In genomic region chr4:1728061-1728980, GRCh38 we compare ENCODE assay signal across 10 cellular contexts. TPM values are rescaled to one million over a fixed set of nuclear protein-coding genes. Genes with fewer than 3 reads are reported as not detected.
DNase-seq lines count a peak whose midpoint lies in the region; ATAC-seq and TF ChIP-seq lines count a peak whose summit lies in the region.
"Had no signal": no experiment of that assay in that cellular context is flagged by ENCODE, and none has a peak within 500 bp of the region (broad histone marks: within the 10 kb centered on the region; RNA-seq: fewer than 3 reads in every experiment).

No MANE protein-coding gene starts in this region.

- H3K18ac ChIP-seq in H9 (ENCODE audit: insufficient read length, low read depth, low read length) = no peak overlapping the region

- H4K91ac ChIP-seq in H9 (ENCODE audit: insufficient read length, low read depth, low read length) = no peak overlapping the region

- H2BK5ac ChIP-seq in H9 (ENCODE audit: insufficient read length, low read length) = no peak overlapping the region

- H3K4me2 ChIP-seq in H9 (ENCODE audit: insufficient read depth, insufficient read length, low read length) = no peak overlapping the region

- H3K4ac ChIP-seq in H9 (ENCODE audit: low read depth, low read length) = no peak overlapping the region

- H2BK120ac ChIP-seq in H9 (ENCODE audit: low read depth, low read length, poor library complexity, severe bottlenecking) = no peak overlapping the region

- no peaks in the 10 kb centered on the region for H3K23me2 ChIP-seq in H9 (ENCODE audit: insufficient read length, low read depth, low read length, poor library complexity, severe bottlenecking)

- peaks cover 97% of the 10 kb centered on the region for H3K36me3 ChIP-seq in WERI-Rb-1
- peaks cover 46% of the 10 kb centered on the region for H3K36me3 ChIP-seq in left ventricle myocardium inferior
- H3K36me3 ChIP-seq in spleen = peaks cover 0 to 94% (median 47%) of the 10 kb centered on the region in 6 donors

- no peak for ATAC-seq in GM18498 (IDR thresholded peaks at IDR 0.05; ENCODE audit: unreplicated experiment)
- ATAC-seq: activated CD4-positive, alpha-beta T cell treated with anti-CD3 and anti-CD28 coated beads for 36 hours had no signal

- no peak overlapping the region for H3K9ac ChIP-seq in H9 (ENCODE audit: extremely low read depth, insufficient read length, low read length)

- no peaks in the 10 kb centered on the region; the same call in 1 of the 2 replicates for H3K27me3 Mint-ChIP-seq in H9 (ENCODE audit: low read depth)
- H3K27me3 Mint-ChIP-seq in activated CD4-positive, alpha-beta T cell treated with anti-CD3 and anti-CD28 coated beads, Interleukin-2, amount 10 ng/mL, durations not matched to agents 24 days and 14 days = no peaks in the 10 kb centered on the region
- H3K27me3 Mint-ChIP-seq: activated CD4-positive, alpha-beta T cell treated with anti-CD3 and anti-CD28 coated beads for 36 hours had no signal

- no peak overlapping the region for H3K23ac ChIP-seq in H9 (ENCODE audit: insufficient read length, low read depth, low read length)

- H3K4me1 Mint-ChIP-seq in H9 = peaks cover 7 to 11% of the 10 kb centered on the region in 2 experiments
- peaks cover 37% of the 10 kb centered on the region for H3K4me1 Mint-ChIP-seq in activated CD4-positive, alpha-beta T cell treated with anti-CD3 and anti-CD28 coated beads, Interleukin-2, amount 10 ng/mL, durations not matched to agents 24 days and 14 days

- no peak overlapping the region for H4K5ac ChIP-seq in H9 (ENCODE audit: insufficient read length, low read depth, low read length)

- H3K79me1 ChIP-seq in H9 (ENCODE audit: insufficient read depth, low read depth, low read length, poor library complexity, severe bottlenecking) = peaks cover 3% of the 10 kb centered on the region

- no peak overlapping the region for H2BK12ac ChIP-seq in H9 (ENCODE audit: insufficient read length, low read depth, low read length)

- H3K4me3 ChIP-seq in WERI-Rb-1 (ENCODE audit: low read depth, low read length) (no peak overlapping the region), left ventricle myocardium inferior (peak overlapping the region; percentile 60), spleen (peak overlapping the region in 5 of 8 donors; percentile 11 to 52 (median 18))

- no peak for TF ChIP-seq POLR2A in spleen (IDR thresholded peaks at IDR 0.05)

- H3T11ph ChIP-seq in H9 (ENCODE audit: low read length) = no peak overlapping the region

- H3K27me3 ChIP-seq in H9 (ENCODE audit: insufficient read depth, low read length) (no peaks in the 10 kb centered on the region), WERI-Rb-1 (ENCODE audit: insufficient read depth, low read depth, severe bottlenecking) (no peaks in the 10 kb centered on the region), left ventricle myocardium inferior (ENCODE audit: low read depth) (no peaks in the 10 kb centered on the region), spleen (replicated peaks in 1 of 7) (no peaks in the 10 kb centered on the region)

- H3K4me1 ChIP-seq in H9 (ENCODE audit: insufficient read depth, low read length) = no peaks in the 10 kb centered on the region
- H3K4me1 ChIP-seq in left ventricle myocardium inferior = peaks cover 38% of the 10 kb centered on the region
- H3K4me1 ChIP-seq in spleen = peaks cover 32 to 82% (median 74%) of the 10 kb centered on the region in 6 donors

- H3K9me3 ChIP-seq in H9 (ENCODE audit: control insufficient read depth, low read depth, low read length) (no peaks in the 10 kb centered on the region), WERI-Rb-1 (ENCODE audit: severe bottlenecking) (no peaks in the 10 kb centered on the region), left ventricle myocardium inferior (replicated peaks) (no peaks in the 10 kb centered on the region), spleen (no peaks in the 10 kb centered on the region)

- H3K9me3 Mint-ChIP-seq in H9 = no peaks in the 10 kb centered on the region
- H3K9me3 Mint-ChIP-seq in activated CD4-positive, alpha-beta T cell treated with anti-CD3 and anti-CD28 coated beads, Interleukin-2, amount 10 ng/mL, durations not matched to agents 24 days and 14 days = no peaks in the 10 kb centered on the region

- peaks cover 63 to 92% (median 89%) of the 10 kb centered on the region in 3 experiments for H3K36me3 Mint-ChIP-seq in H9 (ENCODE audit: insufficient read depth in 1 of 3, low read depth in 3 of 3)
- H3K36me3 Mint-ChIP-seq in activated CD4-positive, alpha-beta T cell treated with anti-CD3 and anti-CD28 coated beads, Interleukin-2, amount 10 ng/mL, durations not matched to agents 24 days and 14 days (ENCODE audit: low read depth) = peaks cover 68% of the 10 kb centered on the region

- intact Hi-C loops in left ventricle myocardium inferior (cut with micrococcal nuclease) (loop anchor here (5.0 to 10.0 kb wide), 2 partner anchors 36 to 374 kb away; no protein-coding TSS in a partner anchor), spleen (cut with DNase I; ENCODE audit: low total_unique reads) (loop anchor here (5.0 kb wide), 1 partner anchor 36 kb away; no protein-coding TSS in a partner anchor)
- intact Hi-C loops in activated CD4-positive, alpha-beta T cell treated with anti-CD3 and anti-CD28 coated beads, Interleukin-2, amount 10 ng/mL, durations not matched to agents 24 days and 14 days (cut with micrococcal nuclease) = no loop called here

- no peak overlapping the region for H3K56ac ChIP-seq in H9 (ENCODE audit: insufficient read length, low read depth, low read length)

- TF ChIP-seq CTCF in H9 (conservative IDR thresholded peaks at IDR 0.05) (no peak), WERI-Rb-1 (IDR thresholded peaks at IDR 0.05; ENCODE audit: low read depth, low read length) (peak; percentile 10; the same call in 1 of the 2 replicates), left ventricle myocardium inferior (IDR thresholded peaks at IDR 0.05; ENCODE audit: borderline replicate concordance) (peak; percentile 13), spleen (IDR thresholded peaks at IDR 0.05 in 8 of 11, conservative IDR thresholded peaks at IDR 0.05 in 3 of 11) (no peak)

- H2AFZ ChIP-seq in H9 (ENCODE audit: low read length) = no peak overlapping the region

- peaks cover 6% of the 10 kb centered on the region; the same call in 1 of the 2 replicates for H3K79me2 ChIP-seq in H9 (ENCODE audit: insufficient read depth, low read length)

- H3K27ac Mint-ChIP-seq in H9 = peak overlapping the region in 2 of 3 experiments; percentile 20 to 70; a peak in 1 of 7 replicates
- no peak overlapping the region for H3K27ac Mint-ChIP-seq in activated CD4-positive, alpha-beta T cell treated with anti-CD3 and anti-CD28 coated beads, Interleukin-2, amount 10 ng/mL, durations not matched to agents 24 days and 14 days
- H3K27ac Mint-ChIP-seq: activated CD4-positive, alpha-beta T cell treated with anti-CD3 and anti-CD28 coated beads for 36 hours had no signal

- peaks cover 5% of the 10 kb centered on the region for H4K20me1 ChIP-seq in H9 (ENCODE audit: control insufficient read depth, insufficient read depth, insufficient read length)

- H3K27ac ChIP-seq in H9 (ENCODE audit: insufficient read length, low read depth, low read length) = no peak overlapping the region
- no peak overlapping the region for H3K27ac ChIP-seq in WERI-Rb-1
- peak overlapping the region; percentile 75 for H3K27ac ChIP-seq in left ventricle myocardium inferior (replicated peaks)
- peak overlapping the region in 6 of 8 donors; percentile 64 to 100 (median 82) for H3K27ac ChIP-seq in spleen

- H2BK20ac ChIP-seq in H9 (ENCODE audit: low read depth, low read length, poor library complexity, severe bottlenecking) = no peak overlapping the region

- DNase-seq in H9 (no peak), WERI-Rb-1 (no peak), left ventricle myocardium inferior (no peak), spleen (peak; percentile 79), superior temporal gyrus (ENCODE audit: extremely low spot score) (no peak)
- no peak for DNase-seq in stimulated activated naive CD4-positive, alpha-beta T cell treated with Interleukin-2 at 50 U/mL for 16 hours (lab: John Stamatoyannopoulos, UW)
- no peak for DNase-seq in activated CD4-positive, alpha-beta T cell treated with anti-CD3 and anti-CD28 coated beads, Interleukin-2, amount 10 ng/mL, durations not matched to agents 24 days and 14 days
- DNase-seq: activated CD4-positive, alpha-beta T cell treated with anti-CD3 and anti-CD28 coated beads for 36 hours; NCI-H187 treated with DMSO at 0.1 percent for 48 hours had no signal

- H2AK5ac ChIP-seq in H9 (ENCODE audit: insufficient read length, low read length) = no peak overlapping the region

- no peak overlapping the region; a peak in 2 of 5 replicates for H3K4me3 Mint-ChIP-seq in H9
- H3K4me3 Mint-ChIP-seq in activated CD4-positive, alpha-beta T cell treated with anti-CD3 and anti-CD28 coated beads, Interleukin-2, amount 10 ng/mL, durations not matched to agents 24 days and 14 days = no peak overlapping the region

- H4K8ac ChIP-seq in H9 (replicated peaks; ENCODE audit: insufficient read length, low read depth, low read length) = no peak overlapping the region

- WGBS in H9 (ENCODE audit: extremely low coverage, insufficient read length, low lambda C conversion rate) = no CpG with 5 or more reads among the region's 31 CpGs
- WGBS in spleen, 5 donors = 77 to 90% (median 85%) methylated on average over 23 to 31 of the region's 31 CpGs

- H3K14ac ChIP-seq in H9 (ENCODE audit: insufficient read depth, low read length) = no peak overlapping the region

- no peak overlapping the region for H2BK15ac ChIP-seq in H9 (ENCODE audit: low read depth, low read length)

RNA-seq across cellular contexts. Expression of gene TACC3, which starts 7.0 kb away (rescaled TPM):
- total RNA-seq in H9 (2021) = 150 and 156 TPM in 2 replicates
- total RNA-seq in left ventricle myocardium inferior = 5.8 TPM
- 10 to 100 TPM; 33.3 to 84.4 (median 56.5) TPM for total RNA-seq in spleen
- polyA plus RNA-seq in spleen = 10 to 100 TPM; 49.7 to 56.6 (median 50.3) TPM
- 134 and 142 TPM in 2 replicates for total RNA-seq in activated CD4-positive, alpha-beta T cell treated with anti-CD3 and anti-CD28 coated beads, Interleukin-2, amount 10 ng/mL, durations not matched to agents 24 days and 14 days

RNA-seq across cellular contexts. Expression of gene TMEM129, which starts 7.2 kb away (rescaled TPM):
- total RNA-seq in H9 (2021) (27.3 and 30.4 TPM in 2 replicates), left ventricle myocardium inferior (29.6 TPM), spleen (10 to 100 TPM; 24.2 to 51.0 (median 34.7) TPM)
- polyA plus RNA-seq in spleen = 10 to 100 TPM; 17.2 to 32.7 (median 21.9) TPM
- total RNA-seq in activated CD4-positive, alpha-beta T cell treated with anti-CD3 and anti-CD28 coated beads, Interleukin-2, amount 10 ng/mL, durations not matched to agents 24 days and 14 days = 26.6 and 27.8 TPM in 2 replicates

RNA-seq across cellular contexts. Expression of gene SLBP, which starts 16.2 kb away (rescaled TPM):
- total RNA-seq in H9 (2021) (62.7 and 67.0 TPM in 2 replicates), left ventricle myocardium inferior (11.7 TPM), spleen (10 to 100 TPM; 29.0 to 52.0 (median 34.4) TPM)
- 10 to 100 TPM; 24.0 to 41.9 (median 35.0) TPM for polyA plus RNA-seq in spleen
- total RNA-seq in activated CD4-positive, alpha-beta T cell treated with anti-CD3 and anti-CD28 coated beads, Interleukin-2, amount 10 ng/mL, durations not matched to agents 24 days and 14 days = 150 and 156 TPM in 2 replicates

RNA-seq across cellular contexts. Expression of gene FAM53A, which starts 44.2 kb away (rescaled TPM):
- total RNA-seq in H9 (2021) (2.3 and 2.4 TPM in 2 replicates), left ventricle myocardium inferior (0.71 TPM), spleen (1 to 10 TPM in 6 of 7 donors, under 1 TPM in 1; 0.60 to 4.3 (median 1.9) TPM)
- 1 to 10 TPM; 1.2 to 2.7 (median 2.4) TPM for polyA plus RNA-seq in spleen
- total RNA-seq in activated CD4-positive, alpha-beta T cell treated with anti-CD3 and anti-CD28 coated beads, Interleukin-2, amount 10 ng/mL, durations not matched to agents 24 days and 14 days = 3.5 and 4.0 TPM in 2 replicates

Comparison
In these comparisons a context has a peak if more than half of its experiments do, and no peak if none do; other contexts are left out.
1. H3K27ac ChIP-seq: peak in left ventricle myocardium inferior (single experiment) and spleen (6 of 8); none in H9 (single experiment) and WERI-Rb-1 (single experiment).
2. CTCF ChIP-seq: peak in WERI-Rb-1 (single experiment) and left ventricle myocardium inferior (single experiment); none in H9 (single experiment) and spleen (0 of 11).